8 cellular contexts compared by ENCODE assay signal in genomic region chr2:43223412-43224040, GRCh38. TPM values are rescaled to one million over a fixed set of nuclear protein-coding genes. Genes with fewer than 3 reads are reported as not detected.
DNase-seq lines count a peak whose midpoint lies in the region; ATAC-seq, FAIRE-seq and TF ChIP-seq lines count a peak whose summit lies in the region.

No MANE protein-coding gene starts in this region.

- H3K4me2 ChIP-seq in hepatocyte = peak overlapping the region; percentile 77

- FAIRE-seq in small intestine (lab: Jason Lieb, UNC) = no peak

- H3K4me3 Mint-ChIP-seq in activated T-helper 1 cell treated with anti-CD3 and anti-CD28 coated beads, Interleukin-12 subunit alpha, Interleukin-12 subunit beta, Interleukin-2, Interleukin-4 antibody, amounts not matched to agents 30 ng/mL and 10 ng/mL and 1 ng/mL, durations not matched to agents 14 hours and 24 hours and 36 hours = peak overlapping the region; percentile 98

- intact Hi-C loops in activated T-helper 1 cell treated with anti-CD3 and anti-CD28 coated beads, Interleukin-12 subunit alpha, Interleukin-12 subunit beta, Interleukin-2, Interleukin-4 antibody, amounts not matched to agents 30 ng/mL and 10 ng/mL and 1 ng/mL, durations not matched to agents 14 hours and 24 hours and 36 hours (cut with micrococcal nuclease) = no loop called here

- peak overlapping the region; percentile 99 for H3K27ac Mint-ChIP-seq in activated T-helper 1 cell treated with anti-CD3 and anti-CD28 coated beads, Interleukin-12 subunit alpha, Interleukin-12 subunit beta, Interleukin-2, Interleukin-4 antibody, amounts not matched to agents 30 ng/mL and 10 ng/mL and 1 ng/mL, durations not matched to agents 14 hours and 24 hours and 36 hours

- H3K9me2 ChIP-seq in hepatocyte (replicated peaks; ENCODE audit: insufficient read depth) = no peaks in the 10 kb centered on the region

- no peak for TF ChIP-seq CTCF in hepatocyte (IDR thresholded peaks at IDR 0.05; ENCODE audit: poor library complexity)

- H3K27me3 Mint-ChIP-seq in activated T-helper 1 cell treated with anti-CD3 and anti-CD28 coated beads, Interleukin-12 subunit alpha, Interleukin-12 subunit beta, Interleukin-2, Interleukin-4 antibody, amounts not matched to agents 30 ng/mL and 10 ng/mL and 1 ng/mL, durations not matched to agents 14 hours and 24 hours and 36 hours (ENCODE audit: insufficient read depth) = no peaks in the 10 kb centered on the region

- H3K27ac ChIP-seq in hepatocyte = peak overlapping the region; percentile 100
- peak overlapping the region; percentile 98 to 100 for H3K27ac ChIP-seq in small intestine (ENCODE audit: low read depth in 1 of 2, low read length in 1 of 2)

- H3K4me1 Mint-ChIP-seq in activated T-helper 1 cell treated with anti-CD3 and anti-CD28 coated beads, Interleukin-12 subunit alpha, Interleukin-12 subunit beta, Interleukin-2, Interleukin-4 antibody, amounts not matched to agents 30 ng/mL and 10 ng/mL and 1 ng/mL, durations not matched to agents 14 hours and 24 hours and 36 hours (ENCODE audit: low read depth) = peaks cover 55% of the 10 kb centered on the region

- peak; percentile 47 for DNase-seq in NCI-H82 (lab: John Stamatoyannopoulos, UW)
- DNase-seq in NCI-H82 treated with DMSO at 0.1 percent for 48 hours (lab: John Stamatoyannopoulos, UW; ENCODE audit: unreplicated experiment) = no peak
- DNase-seq in activated T-helper 1 cell treated with anti-CD3 and anti-CD28 coated beads, Interleukin-12 subunit alpha, Interleukin-12 subunit beta, Interleukin-2, Interleukin-4 antibody, amounts not matched to agents 30 ng/mL and 10 ng/mL and 1 ng/mL, durations not matched to agents 14 hours and 24 hours and 36 hours (ENCODE audit: low spot score) = no peak
- DNase-seq in hepatocyte (ENCODE audit: low spot score) = peak; percentile 44
- DNase-seq in small intestine = peak; percentile 43
- no peak for DNase-seq in effector CD4-positive, alpha-beta T cell
- DNase-seq in NCI-H510A (lab: John Stamatoyannopoulos, UW) = no peak

- peaks cover 33% of the 10 kb centered on the region for H4K20me1 ChIP-seq in hepatocyte (ENCODE audit: insufficient read depth, poor library complexity, severe bottlenecking)

- peaks cover 47% of the 10 kb centered on the region for H3K79me2 ChIP-seq in hepatocyte

- no peaks in the 10 kb centered on the region for H3K9me3 Mint-ChIP-seq in activated T-helper 1 cell treated with anti-CD3 and anti-CD28 coated beads, Interleukin-12 subunit alpha, Interleukin-12 subunit beta, Interleukin-2, Interleukin-4 antibody, amounts not matched to agents 30 ng/mL and 10 ng/mL and 1 ng/mL, durations not matched to agents 14 hours and 24 hours and 36 hours

- H3K9me3 ChIP-seq in hepatocyte (ENCODE audit: low read depth) (no peaks in the 10 kb centered on the region), small intestine (ENCODE audit: control insufficient read depth, low read depth) (no peaks in the 10 kb centered on the region)

- H3K4me1 ChIP-seq in hepatocyte (ENCODE audit: insufficient read depth) (peaks cover 35% of the 10 kb centered on the region), small intestine (ENCODE audit: control insufficient read depth in 2 of 2, insufficient read depth in 1 of 2, low read depth in 1 of 2, low read length in 1 of 2) (peaks cover 3 to 8% of the 10 kb centered on the region in 2 donors)

- ATAC-seq in GM18502 (IDR thresholded peaks at IDR 0.05; ENCODE audit: poor library complexity, unreplicated experiment) = no peak

- no peaks in the 10 kb centered on the region for H3K36me3 ChIP-seq in hepatocyte (replicated peaks; ENCODE audit: insufficient read depth, low read depth)
- peaks cover 17 to 18% of the 10 kb centered on the region in 2 donors for H3K36me3 ChIP-seq in small intestine (ENCODE audit: control insufficient read depth in 2 of 2, insufficient read depth in 2 of 2, low read length in 2 of 2)

- H2AFZ ChIP-seq in hepatocyte = no peak overlapping the region

- H3K4me3 ChIP-seq in hepatocyte = peak overlapping the region; percentile 69
- peak overlapping the region; percentile 87 to 92 for H3K4me3 ChIP-seq in small intestine (ENCODE audit: low read depth in 1 of 2, low read length in 2 of 2)

- 11% methylated on average over 5 of the region's 6 CpGs for WGBS in hepatocyte (ENCODE audit: low lambda C conversion rate, missing lambda C conversion rate)
- WGBS in small intestine, 3 donors = 1 to 3% (median 2%) methylated on average over 6 of the region's 6 CpGs

- H3K27me3 ChIP-seq in hepatocyte (no peaks in the 10 kb centered on the region), small intestine (ENCODE audit: control insufficient read depth in 2 of 2, insufficient read depth in 2 of 2, low read length in 2 of 2) (no peaks in the 10 kb centered on the region)

- peaks cover 38% of the 10 kb centered on the region for H3K36me3 Mint-ChIP-seq in activated T-helper 1 cell treated with anti-CD3 and anti-CD28 coated beads, Interleukin-12 subunit alpha, Interleukin-12 subunit beta, Interleukin-2, Interleukin-4 antibody, amounts not matched to agents 30 ng/mL and 10 ng/mL and 1 ng/mL, durations not matched to agents 14 hours and 24 hours and 36 hours (ENCODE audit: low read depth)

RNA-seq across cellular contexts. Expression of gene ZFP36L2, which starts 2.9 kb away (rescaled TPM):
- total RNA-seq in activated T-helper 1 cell treated with anti-CD3 and anti-CD28 coated beads, Interleukin-12 subunit alpha, Interleukin-12 subunit beta, Interleukin-2, Interleukin-4 antibody, amounts not matched to agents 30 ng/mL and 10 ng/mL and 1 ng/mL, durations not matched to agents 14 hours and 24 hours and 36 hours = 92.3 TPM in 2 replicates
- 77.6 and 85.1 TPM in 2 replicates for total RNA-seq in hepatocyte
- polyA plus RNA-seq in hepatocyte (266 and 285 TPM in 2 replicates), small intestine (10 to 100 TPM; 62.1 to 98.9 (median 98.8) TPM)

Comparison
In these comparisons a context has a peak if more than half of its experiments do, and no peak if none do; other contexts are left out.
1. DNase-seq: peak in NCI-H82 (single experiment), hepatocyte (single experiment) and small intestine (single experiment); none in NCI-H82 treated with DMSO at 0.1 percent for 48 hours (single experiment), activated T-helper 1 cell treated with anti-CD3 and anti-CD28 coated beads, Interleukin-12 subunit alpha, Interleukin-12 subunit beta, Interleukin-2, Interleukin-4 antibody, amounts not matched to agents 30 ng/mL and 10 ng/mL and 1 ng/mL, durations not matched to agents 14 hours and 24 hours and 36 hours (single experiment), effector CD4-positive, alpha-beta T cell (single experiment) and NCI-H510A (single experiment).